8 cellular contexts compared by ENCODE assay signal in the genomic region with DNA sequence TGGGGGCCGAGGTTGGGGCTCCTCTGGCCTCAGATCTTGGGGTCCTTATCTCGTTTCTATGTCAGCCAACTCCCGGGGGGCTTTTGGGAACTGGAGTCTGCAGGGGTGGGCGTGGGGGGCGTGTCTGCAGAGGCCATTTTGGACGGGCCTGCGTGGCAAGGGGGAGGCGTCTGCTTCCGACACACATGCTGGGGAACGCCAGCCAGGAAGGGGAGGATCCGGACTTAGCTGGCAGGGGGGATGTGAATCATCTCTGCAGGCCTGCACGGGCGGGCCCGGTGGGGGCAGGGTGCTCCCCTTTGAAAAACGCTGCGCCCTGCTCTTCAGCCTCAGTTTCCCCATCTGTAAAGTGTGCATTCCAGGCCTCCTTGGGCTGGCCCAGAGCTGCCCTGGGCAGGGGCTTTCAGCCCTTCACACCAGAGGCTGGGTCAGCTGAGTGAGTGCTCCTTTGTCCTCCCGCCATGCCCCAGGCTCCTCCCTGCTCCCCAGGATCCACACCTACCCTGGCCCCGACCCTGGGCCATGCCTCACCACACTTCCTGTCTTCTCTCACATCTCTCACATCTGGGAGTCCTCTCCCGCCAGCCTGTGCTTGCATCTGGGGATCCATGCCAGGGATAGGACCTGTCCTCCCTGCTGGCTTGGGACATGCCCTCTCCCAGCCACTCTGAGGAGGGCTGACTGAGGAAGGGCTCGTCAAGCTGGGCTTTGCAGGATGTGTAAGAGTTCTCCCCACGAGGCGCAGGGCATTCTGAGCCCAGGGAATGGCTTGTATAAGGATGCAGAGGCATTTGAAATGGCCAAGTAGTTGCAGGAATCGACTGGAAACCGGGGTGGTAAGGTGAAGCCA.
DNase-seq lines count a peak whose midpoint lies in the region; ATAC-seq and TF ChIP-seq lines count a peak whose summit lies in the region.

No MANE protein-coding gene starts in this region.

- in situ Hi-C loops in astrocyte of the cerebellum (cut with HindIII; ENCODE audit: low sequenced_read_pairs) = loop anchor here (5.0 kb wide), 1 partner anchor 71 kb away; no protein-coding TSS in a partner anchor

- no peak for TF ChIP-seq CTCF in AG09319 (IDR thresholded peaks at IDR 0.05; ENCODE audit: low read depth, low read length)
- no peak for TF ChIP-seq CTCF in astrocyte of the cerebellum (IDR thresholded peaks at IDR 0.05; ENCODE audit: low read depth, low read length, missing control alignments)

- H3K9me3 ChIP-seq in iPS-18a (ENCODE audit: control insufficient read depth, low read depth, low read length) = no peaks in the 10 kb centered on the region

- no peaks in the 10 kb centered on the region for H3K36me3 ChIP-seq in iPS-18a (ENCODE audit: control insufficient read depth, low read depth, low read length)

- H3K4me3 ChIP-seq in astrocyte of the cerebellum (ENCODE audit: low read depth, low read length) (peak overlapping the region; percentile 83), iPS-18a (ENCODE audit: low read length) (peak overlapping the region; percentile 88)

- H3K4me1 ChIP-seq in iPS-18a (ENCODE audit: control insufficient read depth, low read depth, low read length) = peaks cover 26% of the 10 kb centered on the region

- peak; percentile 81 for DNase-seq in AG09319 (ENCODE audit: extremely low read depth, low read depth)
- DNase-seq in T-helper 22 cell (ENCODE audit: low read depth) = peak; percentile 45
- DNase-seq in astrocyte of the cerebellum (ENCODE audit: low read depth) = peak; percentile 86
- DNase-seq in stimulated activated CD4-positive, alpha-beta T cell treated with anti-CD3 and anti-CD28 coated beads, Interleukin-12 subunit alpha, Interleukin-12 subunit beta, amount 100 ng/mL, for 4 hours = peak; percentile 71
- no peak for DNase-seq in HuH-7.5 (ENCODE audit: low spot score)

- peak overlapping the region; percentile 84 for H3K9ac ChIP-seq in iPS-18a (ENCODE audit: low read length)

- peaks cover 11% of the 10 kb centered on the region for H3K27me3 ChIP-seq in iPS-18a (ENCODE audit: control insufficient read depth, insufficient read depth, low read length)

- no peak overlapping the region for H3K27ac ChIP-seq in iPS-18a (ENCODE audit: low read length)

- ATAC-seq in HG02973 (IDR thresholded peaks at IDR 0.05; ENCODE audit: unreplicated experiment) (peak; percentile 27), GM19463 (IDR thresholded peaks at IDR 0.05; ENCODE audit: unreplicated experiment) (no peak)
